ENCODE assay signal across 10 cellular contexts in the genomic region with DNA sequence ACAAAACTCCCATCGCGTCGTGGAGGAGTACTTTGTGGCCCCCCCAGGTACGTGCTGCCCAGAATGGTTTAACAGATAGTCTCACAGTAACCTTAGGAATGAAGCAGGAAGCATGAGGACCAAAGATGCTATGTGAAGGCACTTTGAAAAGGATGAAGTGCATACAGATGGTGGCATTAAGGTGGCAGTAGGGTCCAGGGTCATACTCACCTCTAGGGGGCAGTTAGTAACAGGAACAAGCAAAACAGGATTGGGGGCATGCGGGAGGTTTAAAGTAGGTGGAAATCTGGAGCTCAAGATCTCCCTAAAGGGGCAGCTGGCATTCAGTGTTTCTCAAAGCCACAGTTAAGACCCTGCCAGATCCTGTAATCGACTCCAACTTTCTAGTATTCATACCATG. TPM values are rescaled to one million over a fixed set of nuclear protein-coding genes. Genes with fewer than 3 reads are reported as not detected.
DNase-seq lines count a peak whose midpoint lies in the region; ATAC-seq, FAIRE-seq and TF ChIP-seq lines count a peak whose summit lies in the region.
"Had no signal": no experiment of that assay in that cellular context is flagged by ENCODE, and none has a peak within 500 bp of the region (broad histone marks: within the 10 kb centered on the region; RNA-seq: fewer than 3 reads in every experiment).

No MANE protein-coding gene starts in this region.

- peak; percentile 38; the same call in 1 of the 2 replicates for TF ChIP-seq RAD21 in HCT116 (IDR thresholded peaks at IDR 0.05; ENCODE audit: low read depth)

- intact Hi-C loops in Calu3 (cut with micrococcal nuclease; ENCODE audit: unreplicated experiment): no loop called here
- intact Hi-C loops in HCT116 (cut with micrococcal nuclease): no loop called here
- intact Hi-C loops in activated B cell treated with CpG ODN at 0.5 μM for 24 hours (cut with micrococcal nuclease): no loop called here

- H3K9me3 ChIP-seq in HCT116 (ENCODE audit: control insufficient read depth in 1 of 2, insufficient read depth in 1 of 2, low read depth in 1 of 2, low read length in 2 of 2): no peaks in the 10 kb centered on the region

- H3K27me3 Mint-ChIP-seq in Calu3 (ENCODE audit: unreplicated experiment) (no peaks in the 10 kb centered on the region), activated B cell treated with CpG ODN at 0.5 μM for 24 hours (no peaks in the 10 kb centered on the region), memory B cell (no peaks in the 10 kb centered on the region)

- H3K36me3 ChIP-seq in HCT116 (ENCODE audit: control insufficient read depth in 1 of 2, insufficient read depth in 2 of 2, low read length in 2 of 2): peaks cover 40 to 61% of the 10 kb centered on the region in 2 experiments

- POLR2A ChIA-PET in HCT116 (lab: Charles Lee): interaction anchor here (0.5 to 1.0 kb wide), 2 partner anchors 12 to 256 kb away, joined by 3 to 4 read pairs; partner anchors contain the start of gene SRSF9
- POLR2A ChIA-PET in activated B cell treated with CpG ODN at 0.5 μM for 24 hours (lab: Charles Lee): interaction anchor here (0.6 to 1.4 kb wide), 3 partner anchors 10 to 839 kb away, joined by 3 to 5 read pairs (median 3); partner anchors contain the start of genes CAMKK2, GATC and TRIAP1

- DNase-seq in Calu3 (no peak), HCT116 (ENCODE audit: low read depth, low spot score) (no peak), activated B cell treated with CpG ODN at 0.5 μM for 24 hours (no peak), memory B cell (ENCODE audit: low spot score in 2 of 2) (no peak), Ammon's horn (ENCODE audit: low spot score) (no peak), urothelium cell line (ENCODE audit: low spot score) (no peak), SW480 (ENCODE audit: low spot score) (no peak)
- DNase-seq: NCI-H1694, T-helper 9 cell had no signal

- H3K4me2 ChIP-seq in HCT116 (ENCODE audit: low read length): no peak overlapping the region

- CTCF ChIA-PET in Calu3 (lab: Charles Lee): interaction anchor here (1.3 kb wide), 1 partner anchor 18 kb away, joined by 3 read pairs; no protein-coding TSS in a partner anchor
- CTCF ChIA-PET in HCT116 (lab: Charles Lee): interaction anchor here (0.9 to 4.2 kb wide), 2 partner anchors 10 to 120 kb away, joined by 3 to 25 read pairs; no protein-coding TSS in a partner anchor
- CTCF ChIA-PET in activated B cell treated with CpG ODN at 0.5 μM for 24 hours (lab: Charles Lee): interaction anchor here (1.7 kb wide), 1 partner anchor 40 kb away, joined by 3 read pairs; no protein-coding TSS in a partner anchor

- RAD21 ChIA-PET in HCT116 (lab: Charles Lee; ENCODE audit: low non-redundant PET in 1 of 2, low total read pairs in 2 of 2, uncharacterized antibody in 2 of 2, unreplicated experiment in 2 of 2): no interaction called here

- H3K4me1 ChIP-seq in HCT116 (ENCODE audit: control insufficient read depth in 1 of 2, insufficient read depth in 2 of 2, low read length in 2 of 2): no peaks in the 10 kb centered on the region

- no peak for TF ChIP-seq POLR2A in HCT116 (IDR thresholded peaks at IDR 0.05; ENCODE audit: borderline replicate concordance, extremely low read depth, insufficient read depth, insufficient read length)

- no peaks in the 10 kb centered on the region for H3K4me1 Mint-ChIP-seq in Calu3 (ENCODE audit: low read depth, unreplicated experiment)
- peaks cover 7% of the 10 kb centered on the region for H3K4me1 Mint-ChIP-seq in activated B cell treated with CpG ODN at 0.5 μM for 24 hours
- H3K4me1 Mint-ChIP-seq in memory B cell: peaks cover 10% of the 10 kb centered on the region

- peak overlapping the region; percentile 42 for H3K27ac Mint-ChIP-seq in Calu3 (ENCODE audit: unreplicated experiment)
- peak overlapping the region; percentile 1 for H3K27ac Mint-ChIP-seq in activated B cell treated with CpG ODN at 0.5 μM for 24 hours
- peak overlapping the region; percentile 80 for H3K27ac Mint-ChIP-seq in memory B cell

- H3K9me3 Mint-ChIP-seq in Calu3 (ENCODE audit: low read depth, unreplicated experiment): no peaks in the 10 kb centered on the region
- no peaks in the 10 kb centered on the region for H3K9me3 Mint-ChIP-seq in activated B cell treated with CpG ODN at 0.5 μM for 24 hours
- no peaks in the 10 kb centered on the region for H3K9me3 Mint-ChIP-seq in memory B cell

- H3K9me2 ChIP-seq in HCT116 (ENCODE audit: insufficient read depth): no peaks in the 10 kb centered on the region

- H3K36me3 Mint-ChIP-seq in Calu3 (ENCODE audit: insufficient read depth, unreplicated experiment): peaks cover 94% of the 10 kb centered on the region
- H3K36me3 Mint-ChIP-seq in activated B cell treated with CpG ODN at 0.5 μM for 24 hours (ENCODE audit: low read depth): peaks cover 70% of the 10 kb centered on the region
- peaks cover 16% of the 10 kb centered on the region for H3K36me3 Mint-ChIP-seq in memory B cell

- TF ChIP-seq CTCF in Calu3 (IDR thresholded peaks at IDR 0.05; ENCODE audit: unreplicated experiment) (peak; percentile 30), HCT116 (IDR thresholded peaks at IDR 0.05 in 2 of 3, conservative IDR thresholded peaks at IDR 0.05 in 1 of 3; ENCODE audit: borderline replicate concordance in 1 of 3, insufficient read depth in 1 of 3, low read depth in 2 of 3, low read length in 2 of 3) (peak; percentile 23 to 64 (median 57); a peak in 5 of 6 replicates), activated B cell treated with CpG ODN at 0.5 μM for 24 hours (IDR thresholded peaks at IDR 0.05) (no peak)

- no peak for FAIRE-seq in urothelium cell line (lab: Jason Lieb, UNC)

- no peaks in the 10 kb centered on the region for H3K27me3 ChIP-seq in HCT116 (ENCODE audit: insufficient read depth, low read length)

- H2AFZ ChIP-seq in HCT116 (ENCODE audit: low read depth, low read length, poor library complexity, severe bottlenecking): no peak overlapping the region

- H4K20me1 ChIP-seq in HCT116 (ENCODE audit: insufficient read depth): peaks cover 9% of the 10 kb centered on the region

- peaks cover 74% of the 10 kb centered on the region for H3K79me2 ChIP-seq in HCT116 (ENCODE audit: insufficient read depth, low read length)

- ATAC-seq in HCT116 (peak; percentile 55), activated B cell treated with CpG ODN at 0.5 μM for 24 hours (ENCODE audit: low read depth) (no peak), memory B cell (ENCODE audit: low read depth) (no peak), HG03196 (IDR thresholded peaks at IDR 0.05; ENCODE audit: unreplicated experiment) (no peak)

- no peak overlapping the region for H3K4me3 Mint-ChIP-seq in Calu3 (ENCODE audit: low read depth, unreplicated experiment)
- no peak overlapping the region for H3K4me3 Mint-ChIP-seq in activated B cell treated with CpG ODN at 0.5 μM for 24 hours
- H3K4me3 Mint-ChIP-seq in memory B cell: no peak overlapping the region

- H3K27ac ChIP-seq in HCT116 (ENCODE audit: low read depth, low read length): no peak overlapping the region

- H3K9ac ChIP-seq in HCT116 (ENCODE audit: low read length): no peak overlapping the region

- no peak overlapping the region for H3K4me3 ChIP-seq in HCT116 (replicated peaks in 1 of 2; ENCODE audit: low read depth in 1 of 2, low read length in 2 of 2)

- BruUV-seq in Calu3 (replicated peaks; lab: Mats Ljungman, UMichigan): no TSS peak
- no TSS peak for BruUV-seq in HCT116 (replicated peaks; lab: Mats Ljungman, UMichigan)

TF ChIP-seq in HCT116, 20 proteins besides CTCF, POLR2A, EP300 and RAD21:
- TF ChIP-seq ZNF274 (IDR thresholded peaks at IDR 0.05; ENCODE audit: low read depth, low read length) (no peak), MAX (IDR thresholded peaks at IDR 0.05) (no peak), TCF7L2 (IDR thresholded peaks at IDR 0.05; ENCODE audit: borderline replicate concordance, extremely low read depth, insufficient read depth, insufficient read length) (no peak), FOSL1 (IDR thresholded peaks at IDR 0.05; ENCODE audit: low read depth) (no peak), YY1 (IDR thresholded peaks at IDR 0.05; ENCODE audit: extremely low read depth, insufficient replicate concordance, low read depth, low read length) (no peak), SIN3A (IDR thresholded peaks at IDR 0.05; ENCODE audit: low read depth) (no peak), EZH2 (IDR thresholded peaks at IDR 0.05) (no peak), EZH2phosphoT487 (IDR thresholded peaks at IDR 0.05; ENCODE audit: borderline replicate concordance) (no peak), ZFX (IDR thresholded peaks at IDR 0.05) (no peak), ATF3 (IDR thresholded peaks at IDR 0.05) (no peak), POLR2AphosphoS5 (IDR thresholded peaks at IDR 0.05; ENCODE audit: low read depth, low read length) (no peak)

RNA-seq across cellular contexts. Expression of gene GATC, which starts 10.9 kb away (rescaled TPM):
- 29.7 and 43.7 TPM in 2 replicates for total RNA-seq in Calu3 (2022)
- 48.7 TPM for total RNA-seq in HCT116 (2021; ENCODE audit: unreplicated experiment)
- polyA plus RNA-seq in HCT116 (2012): 10.8 and 11.3 TPM in 2 replicates
- 33.4 and 35.2 TPM in 2 replicates for total RNA-seq in activated B cell treated with CpG ODN at 0.5 μM for 24 hours

RNA-seq across cellular contexts. Expression of gene TRIAP1, which starts 10.9 kb away (rescaled TPM):
- 29.4 and 34.4 TPM in 2 replicates for total RNA-seq in Calu3 (2022)
- total RNA-seq in HCT116 (2021; ENCODE audit: unreplicated experiment): 40.3 TPM
- polyA plus RNA-seq in HCT116 (2012): 26.2 and 31.0 TPM in 2 replicates
- 18.2 and 18.6 TPM in 2 replicates for total RNA-seq in activated B cell treated with CpG ODN at 0.5 μM for 24 hours

RNA-seq across cellular contexts. Expression of gene SRSF9, which starts 12.4 kb away (rescaled TPM):
- total RNA-seq in Calu3 (2022) (284 and 292 TPM in 2 replicates), HCT116 (2021; ENCODE audit: unreplicated experiment) (297 TPM), activated B cell treated with CpG ODN at 0.5 μM for 24 hours (191 and 192 TPM in 2 replicates)
- 280 and 293 TPM in 2 replicates for polyA plus RNA-seq in HCT116 (2012)

RNA-seq across cellular contexts. Expression of gene COX6A1, which starts 19.2 kb away (rescaled TPM):
- total RNA-seq in Calu3 (2022) (482 and 487 TPM in 2 replicates), HCT116 (2021; ENCODE audit: unreplicated experiment) (464 TPM), activated B cell treated with CpG ODN at 0.5 μM for 24 hours (255 and 292 TPM in 2 replicates)
- polyA plus RNA-seq in HCT116 (2012): 823 and 895 TPM in 2 replicates

RNA-seq across cellular contexts. Expression of gene DYNLL1, which starts 38.8 kb away (rescaled TPM):
- 419 and 423 TPM in 2 replicates for total RNA-seq in Calu3 (2022)
- 243 TPM for total RNA-seq in HCT116 (2021; ENCODE audit: unreplicated experiment)
- polyA plus RNA-seq in HCT116 (2012): 237 and 321 TPM in 2 replicates
- 159 and 180 TPM in 2 replicates for total RNA-seq in activated B cell treated with CpG ODN at 0.5 μM for 24 hours

Comparison
In these comparisons a context has a peak if more than half of its experiments do, and no peak if none do; other contexts are left out.
1. H3K27ac Mint-ChIP-seq: peak in every context shown above with its lines; median percentile 80 in memory B cell; 42 in Calu3; 1 in activated B cell treated with CpG ODN at 0.5 μM for 24 hours.